Comparison of ENCODE assay signal across 8 cellular contexts in genomic region chr5:61331407-61332368, GRCh38. TPM values are rescaled to one million over a fixed set of nuclear protein-coding genes. Genes with fewer than 3 reads are reported as not detected.
DNase-seq lines count a peak whose midpoint lies in the region; ATAC-seq and TF ChIP-seq lines count a peak whose summit lies in the region.

ZSWIM6 (plus strand) TSS chr5:61332258; CDS start chr5:61332273, 15 bp downstream.

- DNase-seq in BJ (ENCODE audit: low read depth) (peak; percentile 92), NCI-H69 (lab: John Stamatoyannopoulos, UW) (peak; percentile 100), left lung (peak; percentile 97 to 100)
- peak; percentile 94 to 97 for DNase-seq in activated CD4-positive, alpha-beta T cell treated with anti-CD3 and anti-CD28 coated beads, Interleukin-2, amount 50 U/mL, for 24 hours (ENCODE audit: low read depth in 1 of 2, low spot score in 1 of 2)
- peak; percentile 99 for DNase-seq in stimulated activated CD4-positive, alpha-beta T cell treated with anti-CD3 and anti-CD28 coated beads, Interleukin-2, amount 100 ng/mL, for 4 hours (ENCODE audit: low read depth)

- peak within 1 kb of the TSS; percentile 94 for H3K27ac Mint-ChIP-seq in dendritic cell treated with granulocyte-macrophage colony-stimulating factor and Interleukin-4, amounts not matched to agents 40 ng/mL and 50 ng/mL, for 4 days

- no peak for TF ChIP-seq CTCF in BJ (IDR thresholded peaks at IDR 0.05; ENCODE audit: insufficient read depth, low read depth, low read length)
- no peak for TF ChIP-seq CTCF in left lung (IDR thresholded peaks at IDR 0.05)

- CTCF ChIA-PET in BJ (lab: Yijun Ruan, JAX), result interaction anchor here (0.5 to 2.3 kb wide), 10 partner anchors 11 to 322 kb away, joined by 3 to 6 read pairs (median 4); no protein-coding TSS in a partner anchor

- H3K4me3 ChIP-seq in BJ (ENCODE audit: low read depth, low read length) (peak within 1 kb of the TSS; percentile 79), left lung (peak within 1 kb of the TSS; percentile 73 to 95)

- intact Hi-C loops in dendritic cell treated with granulocyte-macrophage colony-stimulating factor and Interleukin-4, amounts not matched to agents 40 ng/mL and 50 ng/mL, for 4 days (cut with micrococcal nuclease), result loop anchor here (1.0 to 10.0 kb wide), 6 partner anchors 12 to 323 kb away; partner anchors contain the start of gene SMIM15
- intact Hi-C loops in left lung (cut with DNase I), result no loop called here

- H3K9me3 Mint-ChIP-seq in dendritic cell treated with granulocyte-macrophage colony-stimulating factor and Interleukin-4, amounts not matched to agents 40 ng/mL and 50 ng/mL, for 4 days, result peaks cover 5% of the 10 kb centered on the region

- peak within 1 kb of the TSS; percentile 91 for H3K4me3 Mint-ChIP-seq in dendritic cell treated with granulocyte-macrophage colony-stimulating factor and Interleukin-4, amounts not matched to agents 40 ng/mL and 50 ng/mL, for 4 days

- H3K9me3 ChIP-seq in left lung, result no peaks in the 10 kb centered on the region

- POLR2A ChIA-PET in BJ (lab: Charles Lee), result interaction anchor here (0.6 to 0.8 kb wide), 6 partner anchors 28 to 327 kb away, joined by 3 to 7 read pairs (median 4); no protein-coding TSS in a partner anchor

- H3K27ac ChIP-seq in left lung, result peak within 1 kb of the TSS; percentile 91 to 96

- no peaks in the 10 kb centered on the region for H3K27me3 ChIP-seq in BJ (ENCODE audit: control insufficient read depth, insufficient read depth, low read length)
- peaks cover 0 to 19% of the 10 kb centered on the region in 2 donors for H3K27me3 ChIP-seq in left lung

- peaks cover 13 to 54% of the 10 kb centered on the region in 2 donors for H3K4me1 ChIP-seq in left lung

- no peaks in the 10 kb centered on the region for H3K27me3 Mint-ChIP-seq in dendritic cell treated with granulocyte-macrophage colony-stimulating factor and Interleukin-4, amounts not matched to agents 40 ng/mL and 50 ng/mL, for 4 days

- no peaks in the 10 kb centered on the region for H3K36me3 ChIP-seq in BJ (ENCODE audit: control insufficient read depth, insufficient read depth, low read length)
- no peaks in the 10 kb centered on the region for H3K36me3 ChIP-seq in left lung

- peaks cover 59% of the 10 kb centered on the region for H3K4me1 Mint-ChIP-seq in dendritic cell treated with granulocyte-macrophage colony-stimulating factor and Interleukin-4, amounts not matched to agents 40 ng/mL and 50 ng/mL, for 4 days (ENCODE audit: low read depth)

- H3K36me3 Mint-ChIP-seq in dendritic cell treated with granulocyte-macrophage colony-stimulating factor and Interleukin-4, amounts not matched to agents 40 ng/mL and 50 ng/mL, for 4 days (ENCODE audit: low read depth), result peaks cover 53% of the 10 kb centered on the region

- ATAC-seq in GM19324 (IDR thresholded peaks at IDR 0.05; ENCODE audit: low FRiP score, unreplicated experiment), result peak; percentile 67
- peak; percentile 79 for ATAC-seq in HG03460 (IDR thresholded peaks at IDR 0.05; ENCODE audit: unreplicated experiment)
- peak; percentile 86 for ATAC-seq in left lung

RNA-seq across cellular contexts. Expression of gene ZSWIM6, which starts in this region (rescaled TPM):
- 11.1 and 11.8 TPM in 2 replicates for polyA plus RNA-seq in BJ (2011; rRNA removed)
- polyA minus RNA-seq in BJ (2011; rRNA and poly(A)+ RNA removed), result 22.9 and 28.0 TPM in 2 replicates
- 10 to 100 TPM; 17.5 to 20.3 TPM for total RNA-seq in left lung

Comparison
In these comparisons a context has a peak if more than half of its experiments do, and no peak if none do; other contexts are left out.
1. Peak in every context shown above with its lines: DNase-seq, ATAC-seq, H3K4me3 ChIP-seq and H3K27ac ChIP-seq.